In genomic region chr2:12844511-12844910, GRCh38 we compare ENCODE assay signal across 21 cellular contexts.
DNase-seq lines count a peak whose midpoint lies in the region; ATAC-seq lines count a peak whose summit lies in the region.
"Had no signal": no experiment of that assay in that cellular context is flagged by ENCODE, and none has a peak within 500 bp of the region (broad histone marks: within the 10 kb centered on the region; RNA-seq: fewer than 3 reads in every experiment).

No MANE protein-coding gene starts in this region.

- DNase-seq in G401 (ENCODE audit: low spot score), result peak; percentile 10
- DNase-seq in cerebellar cortex (ENCODE audit: low spot score), result peak; percentile 1
- peak; percentile 69 for DNase-seq in left ventricle myocardium superior
- DNase-seq in sciatic nerve (ENCODE audit: low spot score), result no peak
- DNase-seq in HUDEP-2 (lab: John Stamatoyannopoulos, UW; ENCODE audit: unreplicated experiment in 76 of 76), result no peak
- no peak for DNase-seq in NK-92 treated with Interleukin-12 subunit alpha and Interleukin-12 subunit beta, amount 100 ng/mL, for 24 hours (lab: John Stamatoyannopoulos, UW)
- DNase-seq: activated CD4-positive, alpha-beta T cell treated with anti-CD3 and anti-CD28 coated beads, Interleukin-2, amount 10 ng/mL, durations not matched to agents 7 days and 5 days; activated gamma-delta T cell treated with Interleukin-2 at 50 U/mL for 16 hours; activated T-cell treated with anti-CD3 and anti-CD28 coated beads, Interleukin-2, amount 50 U/mL, for 24 hours; Calu3; cerebellar nuclear complex; DND-41; naive thymus-derived CD4-positive, alpha-beta T cell; NCI-H146; NCI-H524 treated with DMSO at 0.1 percent for 48 hours; occipital lobe; SJCRH30; stimulated activated CD4-positive, alpha-beta T cell treated with anti-CD3 and anti-CD28 coated beads, Interleukin-2, amount 100 ng/mL, for 24 hours; transverse colon had no signal

- in situ Hi-C loops in G401 (cut with HindIII; ENCODE audit: low sequenced_read_pairs), result no loop called here

- intact Hi-C loops in left ventricle myocardium superior (cut with micrococcal nuclease), result no loop called here
- intact Hi-C loops in sciatic nerve (cut with DNase I), result no loop called here

- ATAC-seq in left ventricle myocardium superior (peak; percentile 88), sciatic nerve (peak; percentile 80), HG03439 (IDR thresholded peaks at IDR 0.05; ENCODE audit: unreplicated experiment) (no peak)
- ATAC-seq: naive thymus-derived CD4-positive, alpha-beta T cell; WTC11 had no signal

Comparison
In these comparisons a context has a peak if more than half of its experiments do, and no peak if none do; other contexts are left out.
1. DNase-seq: peak in G401 (single experiment), cerebellar cortex (single experiment) and left ventricle myocardium superior (single experiment); none in sciatic nerve (single experiment), HUDEP-2 (0 of 76) and NK-92 treated with Interleukin-12 subunit alpha and Interleukin-12 subunit beta, amount 100 ng/mL, for 24 hours (single experiment).